ENCODE assay signal across 16 cellular contexts in genomic region chr17:70394430-70394829, GRCh38.
"Had no signal": no experiment of that assay in that cellular context is flagged by ENCODE, and none has a peak within 500 bp of the region (broad histone marks: within the 10 kb centered on the region; RNA-seq: fewer than 3 reads in every experiment).

No MANE protein-coding gene starts in this region.

- H3K4me1 ChIP-seq: heart left ventricle, right atrium auricular region, sigmoid colon, stomach had no signal

- H3K4me3 ChIP-seq: coronary artery, dorsolateral prefrontal cortex, heart left ventricle, right atrium auricular region, sigmoid colon, stomach, thoracic aorta had no signal

- H3K27me3 ChIP-seq: heart left ventricle, right atrium auricular region, sigmoid colon, stomach had no signal

- H3K9me3 ChIP-seq: heart left ventricle, right atrium auricular region, sigmoid colon, stomach, thoracic aorta had no signal

- H3K36me3 ChIP-seq: heart left ventricle, right atrium auricular region, sigmoid colon, stomach, thoracic aorta had no signal

- DNase-seq: dorsolateral prefrontal cortex; effector CD8-positive, alpha-beta T cell; heart left ventricle; hippocampal formation; mesendoderm; natural killer cell; sigmoid colon; small intestine; stimulated activated CD4-positive, alpha-beta T cell treated with anti-CD3 and anti-CD28 coated beads, Interleukin-12 subunit alpha, Interleukin-12 subunit beta, amount 100 ng/mL, for 4 hours; stimulated activated naive CD4-positive, alpha-beta T cell; stomach; substantia nigra; trophoblast cell had no signal

- ATAC-seq: heart left ventricle, natural killer cell had no signal

- H3K27ac ChIP-seq: coronary artery, dorsolateral prefrontal cortex, heart left ventricle, right atrium auricular region, sigmoid colon, stomach, thoracic aorta had no signal
